In genomic region chr6:6596929-6597328, GRCh38 we compare ENCODE assay signal across 29 cellular contexts. TPM values are rescaled to one million over a fixed set of nuclear protein-coding genes. Genes with fewer than 3 reads are reported as not detected.
DNase-seq lines count a peak whose midpoint lies in the region; ATAC-seq, FAIRE-seq and TF ChIP-seq lines count a peak whose summit lies in the region.
"Had no signal": no experiment of that assay in that cellular context is flagged by ENCODE, and none has a peak within 500 bp of the region (broad histone marks: within the 10 kb centered on the region; RNA-seq: fewer than 3 reads in every experiment).

No MANE protein-coding gene starts in this region.

- peak overlapping the region; percentile 80 for H3K27ac Mint-ChIP-seq in activated naive CD4-positive, alpha-beta T cell treated with anti-CD3 and anti-CD28 coated beads, Interleukin-2, amount 10 ng/mL, durations not matched to agents 7 days and 5 days
- peak overlapping the region; percentile 55 for H3K27ac Mint-ChIP-seq in CD8-positive, alpha-beta T cell
- H3K27ac Mint-ChIP-seq in MCF 10A (ENCODE audit: low read depth, unreplicated experiment) = no peak overlapping the region
- H3K27ac Mint-ChIP-seq: endodermal cell had no signal

- no peak for DNase-seq in activated naive CD4-positive, alpha-beta T cell treated with anti-CD3 and anti-CD28 coated beads, Interleukin-2, amount 10 ng/mL, durations not matched to agents 7 days and 5 days
- DNase-seq in activated naive CD4-positive, alpha-beta T cell treated with Interleukin-2 at 50 U/mL for 16 hours = no peak
- no peak for DNase-seq in CD8-positive, alpha-beta T cell
- DNase-seq in right cardiac atrium (no peak), MCF 10A (ENCODE audit: unreplicated experiment) (no peak), D721Med (ENCODE audit: insufficient read length, low spot score) (no peak)
- no peak for DNase-seq in activated CD8-positive, alpha-beta memory T cell treated with anti-CD3 and anti-CD28 coated beads, Interleukin-2, amount 50 U/mL, for 48 hours
- DNase-seq: activated CD4-positive, alpha-beta T cell treated with anti-CD3 and anti-CD28 coated beads, Interleukin-2, amount 50 U/mL, for 1 hour; activated naive CD4-positive, alpha-beta T cell treated with anti-CD3 and anti-CD28 coated beads, Interleukin-2, amount 50 U/mL, for 16 hours; aorta; Calu3; foreskin keratinocyte; mesenchymal stem cell; NCI-H446 treated with DMSO at 0.1 percent for 48 hours; nucleus accumbens; small intestine; stimulated activated CD4-positive, alpha-beta T cell treated with anti-CD3 and anti-CD28 coated beads, Interleukin-1b, Interleukin-23, amount 100 ng/mL, for 48 hours; stimulated activated CD8-positive, alpha-beta memory T cell treated with anti-CD3 and anti-CD28 coated beads, Interleukin-4, amount 100 ng/mL, for 48 hours; transverse colon had no signal

- no peak for ATAC-seq in CD8-positive, alpha-beta T cell
- ATAC-seq in right cardiac atrium = peak; percentile 6 to 28
- ATAC-seq: A549, esophagus mucosa, foreskin keratinocyte, HCT116, SK-N-SH treated with all-trans-retinoic acid at 6 μM for 48 hours had no signal

- H3K4me3 Mint-ChIP-seq in activated naive CD4-positive, alpha-beta T cell treated with anti-CD3 and anti-CD28 coated beads, Interleukin-2, amount 10 ng/mL, durations not matched to agents 7 days and 5 days = no peak overlapping the region
- H3K4me3 Mint-ChIP-seq in CD8-positive, alpha-beta T cell = no peak overlapping the region
- no peak overlapping the region for H3K4me3 Mint-ChIP-seq in MCF 10A (ENCODE audit: unreplicated experiment)
- H3K4me3 Mint-ChIP-seq: activated T-helper 1 cell treated with anti-CD3 and anti-CD28 coated beads, Interleukin-12 subunit alpha, Interleukin-12 subunit beta, Interleukin-2, Interleukin-4 antibody, amounts not matched to agents 30 ng/mL and 10 ng/mL and 1 ng/mL, durations not matched to agents 14 hours and 24 hours and 36 hours; endodermal cell had no signal

- peaks cover 5% of the 10 kb centered on the region for H3K9me3 Mint-ChIP-seq in activated naive CD4-positive, alpha-beta T cell treated with anti-CD3 and anti-CD28 coated beads, Interleukin-2, amount 10 ng/mL, durations not matched to agents 7 days and 5 days
- no peaks in the 10 kb centered on the region for H3K9me3 Mint-ChIP-seq in CD8-positive, alpha-beta T cell
- H3K9me3 Mint-ChIP-seq in MCF 10A (ENCODE audit: unreplicated experiment) = no peaks in the 10 kb centered on the region
- H3K9me3 Mint-ChIP-seq: endodermal cell had no signal

- peaks cover 82% of the 10 kb centered on the region for H3K36me3 Mint-ChIP-seq in activated naive CD4-positive, alpha-beta T cell treated with anti-CD3 and anti-CD28 coated beads, Interleukin-2, amount 10 ng/mL, durations not matched to agents 7 days and 5 days
- no peaks in the 10 kb centered on the region for H3K36me3 Mint-ChIP-seq in CD8-positive, alpha-beta T cell
- H3K36me3 Mint-ChIP-seq in MCF 10A (ENCODE audit: insufficient read depth, unreplicated experiment) = no peaks in the 10 kb centered on the region

- H3K4me1 ChIP-seq in CD8-positive, alpha-beta T cell (ENCODE audit: insufficient read depth, low read length) = peaks cover 38% of the 10 kb centered on the region
- H3K4me1 ChIP-seq in right cardiac atrium (ENCODE audit: control insufficient read depth, insufficient read depth, low read length) (peaks cover 23% of the 10 kb centered on the region), skeletal muscle tissue (ENCODE audit: control insufficient read depth in 3 of 3, insufficient read depth in 3 of 3, low read length in 3 of 3) (peaks cover 6 to 15% (median 12%) of the 10 kb centered on the region in 3 donors)
- H3K4me1 ChIP-seq: A549, foreskin keratinocyte had no signal

- BruUV-seq in MCF 10A (replicated peaks; lab: Mats Ljungman, UMichigan) = no TSS peak

- H3K27me3 ChIP-seq in CD8-positive, alpha-beta T cell (ENCODE audit: insufficient read depth, low read length) = no peaks in the 10 kb centered on the region
- H3K27me3 ChIP-seq in right cardiac atrium (ENCODE audit: control insufficient read depth, insufficient read depth) = no peaks in the 10 kb centered on the region
- peaks cover 0 to 2% (median 0%) of the 10 kb centered on the region in 3 donors for H3K27me3 ChIP-seq in skeletal muscle tissue (ENCODE audit: control insufficient read depth in 3 of 3, insufficient read depth in 3 of 3, low read length in 3 of 3)
- H3K27me3 ChIP-seq: transverse colon had no signal

- no peaks in the 10 kb centered on the region for H3K36me3 ChIP-seq in CD8-positive, alpha-beta T cell (ENCODE audit: insufficient read depth, low read length)
- no peaks in the 10 kb centered on the region for H3K36me3 ChIP-seq in skeletal muscle tissue (ENCODE audit: control insufficient read depth in 3 of 3, insufficient read depth in 3 of 3, low read length in 3 of 3)
- H3K36me3 ChIP-seq: prostate gland, transverse colon had no signal

- no peaks in the 10 kb centered on the region for H3K9me3 ChIP-seq in CD8-positive, alpha-beta T cell (ENCODE audit: low read length)
- H3K9me3 ChIP-seq in right cardiac atrium (ENCODE audit: control insufficient read depth, low read length) (no peaks in the 10 kb centered on the region), skeletal muscle tissue (ENCODE audit: control insufficient read depth in 3 of 3, low read length in 3 of 3) (no peaks in the 10 kb centered on the region)
- H3K9me3 ChIP-seq: A549, prostate gland, transverse colon had no signal

- H3K9ac ChIP-seq in skeletal muscle tissue (ENCODE audit: low read depth in 1 of 3, low read length in 3 of 3) = no peak overlapping the region

- H3K27ac ChIP-seq in CD8-positive, alpha-beta T cell (ENCODE audit: low read depth, low read length) = no peak overlapping the region
- peak overlapping the region; percentile 69 for H3K27ac ChIP-seq in right cardiac atrium (ENCODE audit: low read length)
- H3K27ac ChIP-seq in skeletal muscle tissue (ENCODE audit: low read depth, low read length) = peak overlapping the region; percentile 15
- H3K27ac ChIP-seq: A549, coronary artery, foreskin keratinocyte, prostate gland, transverse colon had no signal

- no peak for FAIRE-seq in D721Med (lab: Jason Lieb, UNC)
- FAIRE-seq: A549, small intestine had no signal

- intact Hi-C loops in CD8-positive, alpha-beta T cell (cut with DNase I, micrococcal nuclease) = no loop called here
- intact Hi-C loops in right cardiac atrium (cut with DNase I) = loop anchor here in 1 of 4 donors (10.0 kb wide), 1 partner anchor 58 kb away; no protein-coding TSS in a partner anchor
- intact Hi-C loops in MCF 10A (cut with micrococcal nuclease) = no loop called here

- H3K4me1 Mint-ChIP-seq in activated naive CD4-positive, alpha-beta T cell treated with anti-CD3 and anti-CD28 coated beads, Interleukin-2, amount 10 ng/mL, durations not matched to agents 7 days and 5 days = peaks cover 82% of the 10 kb centered on the region
- H3K4me1 Mint-ChIP-seq in CD8-positive, alpha-beta T cell (ENCODE audit: low read depth) = peaks cover 42% of the 10 kb centered on the region
- peaks cover 6% of the 10 kb centered on the region for H3K4me1 Mint-ChIP-seq in MCF 10A (ENCODE audit: insufficient read depth, unreplicated experiment)

- POLR2A ChIA-PET in CD8-positive, alpha-beta T cell (lab: Charles Lee) = no interaction called here
- POLR2A ChIA-PET in MCF 10A (lab: Yijun Ruan, JAX) = no interaction called here

- CTCF ChIA-PET in activated naive CD4-positive, alpha-beta T cell treated with anti-CD3 and anti-CD28 coated beads, Interleukin-2, amount 10 ng/mL, durations not matched to agents 7 days and 5 days (lab: Charles Lee) = no interaction called here
- CTCF ChIA-PET in CD8-positive, alpha-beta T cell (lab: Charles Lee) = no interaction called here
- CTCF ChIA-PET in MCF 10A (lab: Yijun Ruan, JAX) = interaction anchor here (1.5 kb wide), 1 partner anchor 49 kb away, joined by 4 read pairs; no protein-coding TSS in a partner anchor

- no peak for TF ChIP-seq CTCF in CD8-positive, alpha-beta T cell (IDR thresholded peaks at IDR 0.05)
- no peak for TF ChIP-seq CTCF in MCF 10A (IDR thresholded peaks at IDR 0.05; ENCODE audit: unreplicated experiment)
- no peak for TF ChIP-seq CTCF in D721Med (IDR thresholded peaks at IDR 0.05; ENCODE audit: insufficient read depth, missing control alignments)

- H3K4me3 ChIP-seq in CD8-positive, alpha-beta T cell (ENCODE audit: low read depth, low read length) = no peak overlapping the region
- H3K4me3 ChIP-seq in right cardiac atrium (ENCODE audit: low read length) = no peak overlapping the region
- H3K4me3 ChIP-seq in skeletal muscle tissue (ENCODE audit: low read length in 3 of 3) = no peak overlapping the region
- H3K4me3 ChIP-seq: A549, coronary artery, prostate gland, transverse colon had no signal

- H3K27me3 Mint-ChIP-seq in activated naive CD4-positive, alpha-beta T cell treated with anti-CD3 and anti-CD28 coated beads, Interleukin-2, amount 10 ng/mL, durations not matched to agents 7 days and 5 days = no peaks in the 10 kb centered on the region
- no peaks in the 10 kb centered on the region for H3K27me3 Mint-ChIP-seq in CD8-positive, alpha-beta T cell (ENCODE audit: low read depth)
- peaks cover 26% of the 10 kb centered on the region for H3K27me3 Mint-ChIP-seq in MCF 10A (ENCODE audit: insufficient read depth, unreplicated experiment)

- 30% methylated on average over 7 of the region's 7 CpGs for WGBS in right cardiac atrium

RNA-seq across cellular contexts. Expression of gene LY86, which starts 8.4 kb away (rescaled TPM):
- total RNA-seq in CD8-positive, alpha-beta T cell = under 1 TPM in 1 of 2 experiments, not detected in 1; 0.62 TPM
- 1 to 10 TPM; 1.8 to 4.1 (median 2.6) TPM for total RNA-seq in right cardiac atrium
- 1.7 TPM for polyA plus RNA-seq in right cardiac atrium
- 6.8 TPM for total RNA-seq in skeletal muscle tissue
- total RNA-seq in MCF 10A (2022) = not detected in 2 replicates
- total RNA-seq: Calu3, endodermal cell, foreskin keratinocyte, myocyte had no signal
- polyA plus RNA-seq: A549, foreskin keratinocyte had no signal
